Comparison of ENCODE assay signal across 12 cellular contexts in the genomic region with DNA sequence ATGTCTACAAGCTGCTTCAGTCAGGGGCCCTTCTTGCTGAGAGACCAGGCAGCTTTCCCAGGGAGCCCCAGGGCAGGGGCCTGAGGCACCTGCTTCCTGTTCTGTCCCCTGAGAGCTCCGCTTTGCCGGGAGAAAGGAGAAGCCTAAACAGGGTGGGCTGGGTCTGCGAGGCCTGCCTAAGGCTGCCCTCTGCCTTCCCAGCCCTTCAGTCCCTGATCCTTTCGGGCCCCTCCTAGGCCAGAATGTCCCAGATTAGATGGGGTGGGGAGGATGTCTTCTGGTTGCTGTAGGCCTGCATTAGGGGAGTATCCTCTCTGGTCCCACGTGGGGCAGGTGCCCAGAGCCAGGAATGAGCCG.
A peak's percentile ranks its signal among the peaks of the same experiment; 100 is the strongest.
DNase-seq lines count a peak whose midpoint lies in the region; ATAC-seq and TF ChIP-seq lines count a peak whose summit lies in the region.
"Had no signal": no experiment of that assay in that cellular context is flagged by ENCODE, and none has a peak within 500 bp of the region (broad histone marks: within the 10 kb centered on the region; RNA-seq: fewer than 3 reads in every experiment).

No MANE protein-coding gene starts in this region.

- H3K27ac Mint-ChIP-seq in stimulated activated naive B cell treated with anti-CD40 and anti-IgM and Interleukin-4, amounts not matched to agents 10 μg/mL and 1 μg/mL and 100 μg/mL, for 72 hours: no peak overlapping the region
- H3K27ac Mint-ChIP-seq: activated CD4-positive, alpha-beta memory T cell treated with anti-CD3 and anti-CD28 coated beads, Interleukin-2, amount 10 ng/mL, durations not matched to agents 7 days and 5 days; activated naive CD8-positive, alpha-beta T cell treated with anti-CD3 and anti-CD28 coated beads, Interleukin-2, amount 10 ng/mL, durations not matched to agents 7 days and 5 days had no signal

- ATAC-seq in foreskin keratinocyte: peak; percentile 13
- ATAC-seq in stimulated activated naive B cell treated with anti-CD40 and anti-IgM and Interleukin-4, amounts not matched to agents 10 μg/mL and 1 μg/mL and 100 μg/mL, for 72 hours (replicated peaks): no peak

- DNase-seq in NCI-H1092 (lab: John Stamatoyannopoulos, UW) (peak; percentile 51), NCI-H1092 treated with DMSO at 0.1 percent for 48 hours (lab: John Stamatoyannopoulos, UW) (no peak), NCI-H526 treated with DMSO at 0.1 percent for 48 hours (lab: John Stamatoyannopoulos, UW) (peak; percentile 22), foreskin keratinocyte (no peak), pons (ENCODE audit: low spot score) (no peak), DMS 273 (lab: John Stamatoyannopoulos, UW; ENCODE audit: unreplicated experiment) (no peak)
- no peak for DNase-seq in stimulated activated naive B cell treated with anti-CD40 and anti-IgM and Interleukin-4, amounts not matched to agents 10 μg/mL and 1 μg/mL and 100 μg/mL, for 72 hours
- DNase-seq: activated CD4-positive, alpha-beta memory T cell treated with anti-CD3 and anti-CD28 coated beads, Interleukin-2, amount 10 ng/mL, durations not matched to agents 7 days and 5 days; activated naive CD8-positive, alpha-beta T cell treated with anti-CD3 and anti-CD28 coated beads, Interleukin-2, amount 10 ng/mL, durations not matched to agents 7 days and 5 days had no signal

- H3K4me3 Mint-ChIP-seq in stimulated activated naive B cell treated with anti-CD40 and anti-IgM and Interleukin-4, amounts not matched to agents 10 μg/mL and 1 μg/mL and 100 μg/mL, for 72 hours: no peak overlapping the region
- H3K4me3 Mint-ChIP-seq: activated CD4-positive, alpha-beta memory T cell treated with anti-CD3 and anti-CD28 coated beads, Interleukin-2, amount 10 ng/mL, durations not matched to agents 7 days and 5 days; activated naive CD8-positive, alpha-beta T cell treated with anti-CD3 and anti-CD28 coated beads, Interleukin-2, amount 10 ng/mL, durations not matched to agents 7 days and 5 days had no signal

- H3K27me3 ChIP-seq in foreskin keratinocyte: no peaks in the 10 kb centered on the region
- H3K27me3 ChIP-seq in skeletal muscle satellite cell (ENCODE audit: control insufficient read depth, insufficient read depth, low read length): no peaks in the 10 kb centered on the region
- H3K27me3 ChIP-seq: suprapubic skin had no signal

- H3K4me2 ChIP-seq in skeletal muscle satellite cell (ENCODE audit: low read length): peak overlapping the region; percentile 69

- H3K27ac ChIP-seq in foreskin keratinocyte: no peak overlapping the region
- H3K27ac ChIP-seq: 22Rv1 had no signal

- TF ChIP-seq CTCF in foreskin keratinocyte (conservative IDR thresholded peaks at IDR 0.05): no peak

- H3K4me1 Mint-ChIP-seq in stimulated activated naive B cell treated with anti-CD40 and anti-IgM and Interleukin-4, amounts not matched to agents 10 μg/mL and 1 μg/mL and 100 μg/mL, for 72 hours: peaks cover 0 to 12% of the 10 kb centered on the region in 2 donors
- H3K4me1 Mint-ChIP-seq: activated CD4-positive, alpha-beta memory T cell treated with anti-CD3 and anti-CD28 coated beads, Interleukin-2, amount 10 ng/mL, durations not matched to agents 7 days and 5 days; activated naive CD8-positive, alpha-beta T cell treated with anti-CD3 and anti-CD28 coated beads, Interleukin-2, amount 10 ng/mL, durations not matched to agents 7 days and 5 days had no signal

- H3K9me3 Mint-ChIP-seq in stimulated activated naive B cell treated with anti-CD40 and anti-IgM and Interleukin-4, amounts not matched to agents 10 μg/mL and 1 μg/mL and 100 μg/mL, for 72 hours: no peaks in the 10 kb centered on the region
- H3K9me3 Mint-ChIP-seq: activated CD4-positive, alpha-beta memory T cell treated with anti-CD3 and anti-CD28 coated beads, Interleukin-2, amount 10 ng/mL, durations not matched to agents 7 days and 5 days; activated naive CD8-positive, alpha-beta T cell treated with anti-CD3 and anti-CD28 coated beads, Interleukin-2, amount 10 ng/mL, durations not matched to agents 7 days and 5 days had no signal

- H3K9me3 ChIP-seq in skeletal muscle satellite cell (replicated peaks; ENCODE audit: low read length): no peaks in the 10 kb centered on the region
- H3K9me3 ChIP-seq: suprapubic skin had no signal

- H3K4me1 ChIP-seq in foreskin keratinocyte (peaks cover 36% of the 10 kb centered on the region), skeletal muscle satellite cell (ENCODE audit: control insufficient read depth, insufficient read depth, low read length) (peaks cover 35% of the 10 kb centered on the region)

- peak overlapping the region; percentile 57 for H3K9ac ChIP-seq in skeletal muscle satellite cell (ENCODE audit: low read depth, low read length)

- H3K27me3 Mint-ChIP-seq in stimulated activated naive B cell treated with anti-CD40 and anti-IgM and Interleukin-4, amounts not matched to agents 10 μg/mL and 1 μg/mL and 100 μg/mL, for 72 hours: no peaks in the 10 kb centered on the region
- H3K27me3 Mint-ChIP-seq: activated CD4-positive, alpha-beta memory T cell treated with anti-CD3 and anti-CD28 coated beads, Interleukin-2, amount 10 ng/mL, durations not matched to agents 7 days and 5 days; activated naive CD8-positive, alpha-beta T cell treated with anti-CD3 and anti-CD28 coated beads, Interleukin-2, amount 10 ng/mL, durations not matched to agents 7 days and 5 days had no signal

- H3K36me3 Mint-ChIP-seq in stimulated activated naive B cell treated with anti-CD40 and anti-IgM and Interleukin-4, amounts not matched to agents 10 μg/mL and 1 μg/mL and 100 μg/mL, for 72 hours: no peaks in the 10 kb centered on the region
- H3K36me3 Mint-ChIP-seq: activated naive CD8-positive, alpha-beta T cell treated with anti-CD3 and anti-CD28 coated beads, Interleukin-2, amount 10 ng/mL, durations not matched to agents 7 days and 5 days had no signal

- no peaks in the 10 kb centered on the region for H3K36me3 ChIP-seq in skeletal muscle satellite cell (ENCODE audit: insufficient read depth, low read length)
- H3K36me3 ChIP-seq: suprapubic skin had no signal

- H3K4me3 ChIP-seq in skeletal muscle satellite cell (ENCODE audit: low read length): no peak overlapping the region

Comparison
In these comparisons a context has a peak if more than half of its experiments do, and no peak if none do; other contexts are left out.
1. DNase-seq: peak in NCI-H1092 (single experiment) and NCI-H526 treated with DMSO at 0.1 percent for 48 hours (single experiment); none in NCI-H1092 treated with DMSO at 0.1 percent for 48 hours (single experiment), foreskin keratinocyte (0 of 2), stimulated activated naive B cell treated with anti-CD40 and anti-IgM and Interleukin-4, amounts not matched to agents 10 μg/mL and 1 μg/mL and 100 μg/mL, for 72 hours (single experiment), pons (single experiment) and DMS 273 (single experiment).